ENCODE assay signal across 21 cellular contexts in the genomic region with DNA sequence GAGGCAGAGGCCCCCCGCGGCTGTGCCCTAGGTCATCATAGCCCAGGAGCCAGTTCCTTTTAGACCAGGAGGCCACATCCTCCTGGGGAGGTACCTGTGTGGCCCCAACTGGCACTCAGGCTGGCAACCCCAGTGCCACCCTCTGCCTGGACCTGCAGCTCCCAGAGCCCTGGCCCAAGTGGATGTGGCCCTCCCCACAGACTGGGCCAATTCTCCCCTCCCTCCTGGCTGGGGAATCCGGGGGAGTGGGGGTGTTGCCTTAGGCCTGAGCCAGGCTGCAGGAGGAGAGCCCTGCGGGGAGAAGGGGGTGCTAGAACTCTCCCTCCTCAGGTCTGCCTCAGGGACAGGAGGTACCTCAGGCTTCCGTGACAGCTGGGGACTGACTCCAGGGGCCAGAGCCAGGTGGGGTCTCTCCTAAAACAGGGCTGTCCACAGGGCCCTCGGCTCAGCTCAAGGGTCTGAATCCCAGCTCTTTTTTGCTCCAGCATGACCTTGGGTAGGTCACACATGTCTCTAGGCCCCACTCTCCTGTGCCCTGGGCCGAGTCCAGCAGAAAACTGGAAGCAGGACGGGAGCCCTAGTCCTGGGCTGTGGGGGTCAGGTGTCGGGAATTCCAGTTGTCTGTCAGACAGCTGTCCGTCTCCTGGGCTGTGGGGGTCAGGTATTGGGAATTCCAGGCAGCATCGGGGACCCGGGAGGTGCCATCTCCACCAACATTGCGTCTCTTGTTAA. TPM values are rescaled to one million over a fixed set of nuclear protein-coding genes. Genes with fewer than 3 reads are reported as not detected.
DNase-seq lines count a peak whose midpoint lies in the region; ATAC-seq and TF ChIP-seq lines count a peak whose summit lies in the region.
"Had no signal": no experiment of that assay in that cellular context is flagged by ENCODE, and none has a peak within 500 bp of the region (broad histone marks: within the 10 kb centered on the region; RNA-seq: fewer than 3 reads in every experiment).

No MANE protein-coding gene starts in this region.

- no peak for TF ChIP-seq POLR2A in HCT116 (IDR thresholded peaks at IDR 0.05; ENCODE audit: borderline replicate concordance, extremely low read depth, insufficient read depth, insufficient read length)

- intact Hi-C loops in HCT116 (cut with micrococcal nuclease): no loop called here
- intact Hi-C loops in mucosa of descending colon (cut with DNase I, micrococcal nuclease): no loop called here

- no peaks in the 10 kb centered on the region for H3K9me2 ChIP-seq in HCT116 (ENCODE audit: insufficient read depth)

- POLR2A ChIA-PET in HCT116 (lab: Charles Lee): interaction anchor here (1.0 to 1.3 kb wide), 2 partner anchors 8 to 9 kb away, joined by 4 to 5 read pairs; a partner anchor contains a TSS

- H3K4me1 ChIP-seq in HCT116 (ENCODE audit: control insufficient read depth in 1 of 2, insufficient read depth in 2 of 2, low read length in 2 of 2): peaks cover 9 to 22% of the 10 kb centered on the region in 2 experiments; a peak in 3 of 4 replicates
- no peaks in the 10 kb centered on the region for H3K4me1 ChIP-seq in neuronal stem cell (ENCODE audit: control insufficient read depth in 2 of 2, insufficient read depth in 1 of 2, low read depth in 1 of 2, low read length in 2 of 2)
- no peaks in the 10 kb centered on the region for H3K4me1 ChIP-seq in mucosa of descending colon (ENCODE audit: low read depth)

- no CpG with 5 or more reads among the region's 13 CpGs for WGBS in neuronal stem cell (ENCODE audit: extremely low coverage in 2 of 2, insufficient read length in 2 of 2, insufficient replicate concordance in 1 of 2), 2 donors

- no peak for TF ChIP-seq RAD21 in HCT116 (IDR thresholded peaks at IDR 0.05; ENCODE audit: low read depth)

- no peak overlapping the region for H3K9ac ChIP-seq in HCT116 (ENCODE audit: low read length)
- H3K9ac ChIP-seq in neuronal stem cell (ENCODE audit: low read depth, low read length, poor library complexity): no peak overlapping the region

- no peaks in the 10 kb centered on the region for H4K20me1 ChIP-seq in HCT116 (ENCODE audit: insufficient read depth)

- no peaks in the 10 kb centered on the region for H3K9me3 Mint-ChIP-seq in chondrocyte (ENCODE audit: low read depth)
- H3K9me3 Mint-ChIP-seq: activated naive CD4-positive, alpha-beta T cell treated with anti-CD3 and anti-CD28 coated beads for 36 hours; IgD-negative memory B cell; nephron had no signal

- no peak overlapping the region for H3K4me3 Mint-ChIP-seq in chondrocyte (ENCODE audit: unreplicated experiment)
- H3K4me3 Mint-ChIP-seq: activated naive CD4-positive, alpha-beta T cell treated with anti-CD3 and anti-CD28 coated beads for 36 hours had no signal

- H3K4me1 Mint-ChIP-seq in chondrocyte (ENCODE audit: low read depth): peaks cover 11% of the 10 kb centered on the region
- H3K4me1 Mint-ChIP-seq: IgD-negative memory B cell had no signal

- CTCF ChIA-PET in HCT116 (lab: Charles Lee): interaction anchor here (1.6 kb wide), 1 partner anchor 8 kb away, joined by 5 read pairs; no protein-coding TSS in a partner anchor

- no peak overlapping the region for H2BK5ac ChIP-seq in neuronal stem cell (ENCODE audit: low read length)

- peak overlapping the region; percentile 73 for H3K23ac ChIP-seq in neuronal stem cell (ENCODE audit: low read depth, low read length, poor library complexity)

- DNase-seq in HCT116 (ENCODE audit: low read depth, low spot score) (no peak), chondrocyte (ENCODE audit: low spot score) (no peak), neuronal stem cell (ENCODE audit: low spot score) (no peak), mucosa of descending colon (no peak), nucleus accumbens (lab: John Stamatoyannopoulos, UW) (no peak)
- DNase-seq: activated CD8-positive, alpha-beta memory T cell treated with anti-CD3 and anti-CD28 coated beads, Interleukin-2, amount 50 U/mL, for 4 hours; activated naive CD4-positive, alpha-beta T cell treated with anti-CD3 and anti-CD28 coated beads for 36 hours; COR-L47; effector memory CD4-positive, alpha-beta T cell; GF-D8; NCI-H748 treated with DMSO at 0.1 percent for 48 hours; RPMI8226; stimulated activated CD4-positive, alpha-beta T cell treated with anti-CD3 and anti-CD28 coated beads, Interleukin-2, amount 100 ng/mL, for 48 hours; stimulated activated CD8-positive, alpha-beta memory T cell treated with anti-CD3 and anti-CD28 coated beads, Interleukin-4, amount 100 ng/mL, for 48 hours; tibial artery had no signal

- H3K9me3 ChIP-seq in HCT116 (ENCODE audit: control insufficient read depth in 1 of 2, insufficient read depth in 1 of 2, low read depth in 1 of 2, low read length in 2 of 2): no peaks in the 10 kb centered on the region
- no peaks in the 10 kb centered on the region for H3K9me3 ChIP-seq in neuronal stem cell (replicated peaks in 1 of 2; ENCODE audit: control insufficient read depth in 2 of 2, insufficient read depth in 1 of 2, low read depth in 1 of 2, low read length in 2 of 2)
- H3K9me3 ChIP-seq in mucosa of descending colon: no peaks in the 10 kb centered on the region
- H3K9me3 ChIP-seq: tibial artery had no signal

- no peak overlapping the region for H2BK15ac ChIP-seq in neuronal stem cell (ENCODE audit: low read length)

- no peak overlapping the region for H2BK12ac ChIP-seq in neuronal stem cell (ENCODE audit: low read length)

- H3K27ac Mint-ChIP-seq in chondrocyte (ENCODE audit: unreplicated experiment): peak overlapping the region; percentile 75
- H3K27ac Mint-ChIP-seq: activated naive CD4-positive, alpha-beta T cell treated with anti-CD3 and anti-CD28 coated beads for 36 hours had no signal

- no peak overlapping the region for H3K4ac ChIP-seq in neuronal stem cell (ENCODE audit: low read length)

- H3K79me2 ChIP-seq in HCT116 (ENCODE audit: insufficient read depth, low read length): no peaks in the 10 kb centered on the region

- H3K27ac ChIP-seq in HCT116 (ENCODE audit: low read depth, low read length) (peak overlapping the region; percentile 49; the same call in 1 of the 2 replicates), neuronal stem cell (replicated peaks; ENCODE audit: low read length) (no peak overlapping the region)

- H4K8ac ChIP-seq in neuronal stem cell (ENCODE audit: low read depth, low read length): no peak overlapping the region

- ATAC-seq in HCT116 (0 out of 2 replicates have a peak, but pooled peaks have one; percentile 1), mucosa of descending colon (no peak), GM21423 (IDR thresholded peaks at IDR 0.05; ENCODE audit: unreplicated experiment) (no peak)

- no peaks in the 10 kb centered on the region for H3K27me3 ChIP-seq in HCT116 (ENCODE audit: insufficient read depth, low read length)
- H3K27me3 ChIP-seq in neuronal stem cell (ENCODE audit: control insufficient read depth in 3 of 3, insufficient read depth in 3 of 3, low read depth in 1 of 3, low read length in 3 of 3): no peaks in the 10 kb centered on the region
- H3K27me3 ChIP-seq: tibial artery had no signal

- no peaks in the 10 kb centered on the region; a peak in 1 of 4 replicates for H3K36me3 ChIP-seq in HCT116 (ENCODE audit: control insufficient read depth in 1 of 2, insufficient read depth in 2 of 2, low read length in 2 of 2)
- H3K36me3 ChIP-seq in neuronal stem cell (replicated peaks in 1 of 2; ENCODE audit: control insufficient read depth in 2 of 2, insufficient read depth in 2 of 2, low read length in 2 of 2): peaks cover 8 to 25% of the 10 kb centered on the region in 2 donors
- H3K36me3 ChIP-seq in mucosa of descending colon (ENCODE audit: low read depth): no peaks in the 10 kb centered on the region

- peak overlapping the region; percentile 47 for H2BK120ac ChIP-seq in neuronal stem cell (ENCODE audit: low read depth, low read length)

- RAD21 ChIA-PET in HCT116 (lab: Charles Lee; ENCODE audit: low non-redundant PET in 1 of 2, low total read pairs in 2 of 2, uncharacterized antibody in 2 of 2, unreplicated experiment in 2 of 2): no interaction called here

- H3K14ac ChIP-seq in neuronal stem cell (ENCODE audit: low read length): no peak overlapping the region

- peaks cover 7% of the 10 kb centered on the region for H3K79me1 ChIP-seq in neuronal stem cell (ENCODE audit: low read depth, low read length)

- no TSS peak for BruUV-seq in HCT116 (replicated peaks; lab: Mats Ljungman, UMichigan)

- no peak for TF ChIP-seq CTCF in HCT116 (IDR thresholded peaks at IDR 0.05 in 2 of 3, conservative IDR thresholded peaks at IDR 0.05 in 1 of 3; ENCODE audit: borderline replicate concordance in 1 of 3, insufficient read depth in 1 of 3, low read depth in 2 of 3, low read length in 2 of 3)
- TF ChIP-seq CTCF in chondrocyte (IDR thresholded peaks at IDR 0.05): no peak
- TF ChIP-seq CTCF in mucosa of descending colon (IDR thresholded peaks at IDR 0.05): no peak

- no peak overlapping the region for H4K91ac ChIP-seq in neuronal stem cell (ENCODE audit: low read depth, low read length, poor library complexity)

- H3K27me3 Mint-ChIP-seq in chondrocyte (ENCODE audit: low read depth): no peaks in the 10 kb centered on the region
- H3K27me3 Mint-ChIP-seq: IgD-negative memory B cell had no signal

- H3K18ac ChIP-seq in neuronal stem cell (ENCODE audit: low read length): peak overlapping the region; percentile 71

- H3K4me2 ChIP-seq in HCT116 (ENCODE audit: low read length) (peak overlapping the region; percentile 65; the same call in 1 of the 2 replicates), neuronal stem cell (ENCODE audit: insufficient read depth, low read length, poor library complexity, severe bottlenecking) (no peak overlapping the region)

- H2AFZ ChIP-seq in HCT116 (ENCODE audit: low read depth, low read length, poor library complexity, severe bottlenecking): no peak overlapping the region
- no peak overlapping the region for H2AFZ ChIP-seq in neuronal stem cell (ENCODE audit: low read length)

- no peaks in the 10 kb centered on the region for H3K36me3 Mint-ChIP-seq in chondrocyte (ENCODE audit: low read depth)
- H3K36me3 Mint-ChIP-seq: IgD-negative memory B cell had no signal

- no peak overlapping the region for H2AK5ac ChIP-seq in neuronal stem cell (ENCODE audit: low read depth, low read length)

- H3K4me3 ChIP-seq in HCT116 (replicated peaks in 1 of 2; ENCODE audit: low read depth in 1 of 2, low read length in 2 of 2) (no peak overlapping the region), neuronal stem cell (ENCODE audit: low read length in 2 of 2) (no peak overlapping the region), mucosa of descending colon (no peak overlapping the region)
- H3K4me3 ChIP-seq: tibial artery had no signal

RNA-seq across cellular contexts. Expression of a gene that starts 9.6 kb away (rescaled TPM):
- 21.9 TPM for total RNA-seq in HCT116 (2021; ENCODE audit: unreplicated experiment)
- 15.6 and 15.7 TPM in 2 replicates for polyA plus RNA-seq in HCT116 (2012)
- total RNA-seq in chondrocyte: 16.4 to 19.9 TPM (median 17.7 TPM) in 3 replicates
- polyA plus RNA-seq in neuronal stem cell (2013, experiment 1 of 2): 6.7 TPM
- 6.9 TPM for polyA plus RNA-seq in neuronal stem cell (2013, experiment 2 of 2)
- 10 to 100 TPM in 2 of 3 donors, 1 to 10 TPM in 1; 9.3 to 17.1 (median 10.8) TPM for total RNA-seq in mucosa of descending colon

RNA-seq across cellular contexts. Expression of a gene that starts 19.5 kb away (rescaled TPM):
- 1.2 TPM for total RNA-seq in HCT116 (2021; ENCODE audit: unreplicated experiment)
- polyA plus RNA-seq in HCT116 (2012): 0.51 and 0.57 TPM in 2 replicates
- 0.22 to 2.4 TPM (median 1.9 TPM) in 3 replicates for total RNA-seq in chondrocyte
- polyA plus RNA-seq in neuronal stem cell (2013, experiment 1 of 2): 0.14 TPM
- 0.17 TPM for polyA plus RNA-seq in neuronal stem cell (2013, experiment 2 of 2)
- 1 to 10 TPM; 2.2 to 2.4 (median 2.2) TPM for total RNA-seq in mucosa of descending colon

RNA-seq across cellular contexts. Expression of a gene that starts 26.6 kb away (rescaled TPM):
- 26.4 TPM for total RNA-seq in HCT116 (2021; ENCODE audit: unreplicated experiment)
- 18.3 and 19.7 TPM in 2 replicates for polyA plus RNA-seq in HCT116 (2012)
- 25.3 to 43.5 TPM (median 40.0 TPM) in 3 replicates for total RNA-seq in chondrocyte
- 37.4 TPM for polyA plus RNA-seq in neuronal stem cell (2013, experiment 1 of 2)
- 37.2 TPM for polyA plus RNA-seq in neuronal stem cell (2013, experiment 2 of 2)
- total RNA-seq in mucosa of descending colon: 10 to 100 TPM in 1 of 3 donors, 1 to 10 TPM in 2; 2.4 to 15.0 (median 4.2) TPM
- polyA plus RNA-seq: IgD-negative memory B cell had no signal

RNA-seq across cellular contexts. Expression of a gene that starts 46.0 kb away (rescaled TPM):
- 20.4 TPM for total RNA-seq in HCT116 (2021; ENCODE audit: unreplicated experiment)
- polyA plus RNA-seq in HCT116 (2012): 9.5 and 10.5 TPM in 2 replicates
- 7.6 to 8.4 TPM (median 7.9 TPM) in 3 replicates for total RNA-seq in chondrocyte
- polyA plus RNA-seq in neuronal stem cell (2013, experiment 1 of 2): 7.2 TPM
- 7.1 TPM for polyA plus RNA-seq in neuronal stem cell (2013, experiment 2 of 2)
- 1 to 10 TPM; 7.4 to 7.6 (median 7.6) TPM for total RNA-seq in mucosa of descending colon

RNA-seq across cellular contexts. Expression of a gene that starts 50.0 kb away (rescaled TPM):
- total RNA-seq in HCT116 (2021; ENCODE audit: unreplicated experiment): 4.6 TPM
- 1.2 and 1.5 TPM in 2 replicates for polyA plus RNA-seq in HCT116 (2012)
- total RNA-seq in chondrocyte: not detected in 3 replicates
- 0.08 TPM for polyA plus RNA-seq in neuronal stem cell (2013, experiment 1 of 2)
- polyA plus RNA-seq in neuronal stem cell (2013, experiment 2 of 2): 0.08 TPM
- total RNA-seq in mucosa of descending colon: under 1 TPM; 0.19 to 0.93 (median 0.48) TPM
- total RNA-seq: activated naive CD4-positive, alpha-beta T cell treated with anti-CD3 and anti-CD28 coated beads for 36 hours; bronchial epithelial cell; lung microvascular endothelial cell; T-helper 1 cell treated with Interleukin-12 subunit alpha and Interleukin-12 subunit beta and Interleukin-4 antibody, amounts not matched to agents 30 ng/mL and 1 ng/mL, for 36 hours had no signal
